In genomic region chr14:105399441-105399775, GRCh38 we compare ENCODE assay signal across 10 cellular contexts. TPM values are rescaled to one million over a fixed set of nuclear protein-coding genes. Genes with fewer than 3 reads are reported as not detected.
DNase-seq lines count a peak whose midpoint lies in the region; ATAC-seq, FAIRE-seq and TF ChIP-seq lines count a peak whose summit lies in the region.
"Had no signal": no experiment of that assay in that cellular context is flagged by ENCODE, and none has a peak within 500 bp of the region (broad histone marks: within the 10 kb centered on the region; RNA-seq: fewer than 3 reads in every experiment).

No MANE protein-coding gene starts in this region.

- H3K27me3 ChIP-seq in adipocyte (replicated peaks; ENCODE audit: control insufficient read depth, insufficient read depth, low read length): no peaks in the 10 kb centered on the region
- H3K27me3 ChIP-seq in left lung: no peaks in the 10 kb centered on the region
- H3K27me3 ChIP-seq in thoracic aorta (replicated peaks; ENCODE audit: insufficient read depth): no peaks in the 10 kb centered on the region
- H3K27me3 ChIP-seq: testis had no signal

- POLR2A ChIA-PET in activated CD4-positive, alpha-beta T cell treated with anti-CD3 and anti-CD28 coated beads, Interleukin-2, amount 10 ng/mL, durations not matched to agents 7 days and 5 days (lab: Charles Lee): interaction anchor here (0.5 to 1.5 kb wide), 2 partner anchors 10 to 807 kb away, joined by 4 read pairs; no protein-coding TSS in a partner anchor

- peaks cover 28% of the 10 kb centered on the region for H3K36me3 Mint-ChIP-seq in activated CD4-positive, alpha-beta T cell treated with anti-CD3 and anti-CD28 coated beads, Interleukin-2, amount 10 ng/mL, durations not matched to agents 7 days and 5 days (ENCODE audit: low read depth)

- H3K4me3 ChIP-seq in adipocyte (ENCODE audit: low read length) (peak overlapping the region; percentile 92), left lung (peak overlapping the region; percentile 73 to 86), thoracic aorta (peak overlapping the region; percentile 99)

- intact Hi-C loops in left lung (cut with DNase I): no loop called here

- CTCF ChIA-PET in activated CD4-positive, alpha-beta T cell treated with anti-CD3 and anti-CD28 coated beads, Interleukin-2, amount 10 ng/mL, durations not matched to agents 7 days and 5 days (lab: Charles Lee): interaction anchor here (0.7 to 1.4 kb wide), 5 partner anchors 7 to 81 kb away, joined by 3 to 5 read pairs (median 3); no protein-coding TSS in a partner anchor

- H3K9me3 ChIP-seq in adipocyte (ENCODE audit: control insufficient read depth, low read length) (no peaks in the 10 kb centered on the region), left lung (peaks cover 0 to 2% of the 10 kb centered on the region in 2 donors), thoracic aorta (peaks cover 7% of the 10 kb centered on the region)
- H3K9me3 ChIP-seq: testis had no signal

- ATAC-seq in left lung (no peak), thoracic aorta (ENCODE audit: insufficient number of reproducible peaks, low FRiP score, low read depth) (no peak), GM19467 (IDR thresholded peaks at IDR 0.05; ENCODE audit: unreplicated experiment) (no peak)

- DNase-seq in activated CD4-positive, alpha-beta T cell treated with anti-CD3 and anti-CD28 coated beads, Interleukin-2, amount 10 ng/mL, durations not matched to agents 7 days and 5 days: no peak
- no peak for DNase-seq in activated CD4-positive, alpha-beta T cell treated with anti-CD3 and anti-CD28 coated beads for 48 hours
- DNase-seq in adipocyte (ENCODE audit: low read depth) (no peak), left lung (peak in 1 of 2 donors; percentile 56), thoracic aorta (ENCODE audit: low spot score) (no peak), HuH-7.5 (ENCODE audit: low spot score) (no peak), GM12891 (ENCODE audit: insufficient read length, low spot score) (no peak)
- DNase-seq: NCI-H1105 treated with DMSO at 0.1 percent for 48 hours, testis had no signal

- H3K4me1 ChIP-seq in adipocyte (ENCODE audit: control insufficient read depth, insufficient read depth, low read length): peaks cover 16% of the 10 kb centered on the region
- peaks cover 13 to 35% of the 10 kb centered on the region in 2 donors for H3K4me1 ChIP-seq in left lung
- H3K4me1 ChIP-seq in thoracic aorta (ENCODE audit: control insufficient read depth in 1 of 2, low read depth in 2 of 2): peaks cover 9 to 16% of the 10 kb centered on the region in 2 donors

- FAIRE-seq in GM12891 (lab: Jason Lieb, UNC): no peak

- H3K27ac ChIP-seq in left lung: peak overlapping the region in 1 of 2 donors; percentile 92
- H3K27ac ChIP-seq in thoracic aorta: peak overlapping the region in 1 of 2 donors; percentile 74

- no peak for TF ChIP-seq POLR2A in GM12891 (IDR thresholded peaks at IDR 0.05; ENCODE audit: low read depth, low read length)

- TF ChIP-seq CTCF in left lung (IDR thresholded peaks at IDR 0.05) (no peak), thoracic aorta (IDR thresholded peaks at IDR 0.05) (no peak)

- H3K9ac ChIP-seq in adipocyte (ENCODE audit: low read length): peak overlapping the region; percentile 93

- peaks cover 34% of the 10 kb centered on the region for H3K4me1 Mint-ChIP-seq in activated CD4-positive, alpha-beta T cell treated with anti-CD3 and anti-CD28 coated beads, Interleukin-2, amount 10 ng/mL, durations not matched to agents 7 days and 5 days

- H3K27ac Mint-ChIP-seq in activated CD4-positive, alpha-beta T cell treated with anti-CD3 and anti-CD28 coated beads, Interleukin-2, amount 10 ng/mL, durations not matched to agents 7 days and 5 days: peak overlapping the region; percentile 92

- no peaks in the 10 kb centered on the region for H3K27me3 Mint-ChIP-seq in activated CD4-positive, alpha-beta T cell treated with anti-CD3 and anti-CD28 coated beads, Interleukin-2, amount 10 ng/mL, durations not matched to agents 7 days and 5 days

- H3K36me3 ChIP-seq in adipocyte (ENCODE audit: control insufficient read depth, insufficient read depth, low read length, severe bottlenecking): peaks cover 8% of the 10 kb centered on the region
- H3K36me3 ChIP-seq in left lung: peaks cover 0 to 20% of the 10 kb centered on the region in 2 donors
- peaks cover 4% of the 10 kb centered on the region for H3K36me3 ChIP-seq in thoracic aorta

- peaks cover 14% of the 10 kb centered on the region for H3K9me3 Mint-ChIP-seq in activated CD4-positive, alpha-beta T cell treated with anti-CD3 and anti-CD28 coated beads, Interleukin-2, amount 10 ng/mL, durations not matched to agents 7 days and 5 days

- peak overlapping the region; percentile 89 for H3K4me3 Mint-ChIP-seq in activated CD4-positive, alpha-beta T cell treated with anti-CD3 and anti-CD28 coated beads, Interleukin-2, amount 10 ng/mL, durations not matched to agents 7 days and 5 days

TF ChIP-seq in GM12891, 5 proteins besides CTCF, POLR2A, EP300 and RAD21:
- TF ChIP-seq TAF1 (IDR thresholded peaks at IDR 0.05; ENCODE audit: low read depth, low read length) (no peak), POU2F2 (IDR thresholded peaks at IDR 0.05; ENCODE audit: low read depth, low read length) (no peak), PAX5 (IDR thresholded peaks at IDR 0.05; ENCODE audit: insufficient read depth, low read length, severe bottlenecking) (no peak), SPI1 (IDR thresholded peaks at IDR 0.05; ENCODE audit: low read depth, low read length) (no peak), POLR2AphosphoS5 (IDR thresholded peaks at IDR 0.05; ENCODE audit: low read depth, low read length) (no peak)

RNA-seq across cellular contexts. Expression of gene TEX22, which starts 1.1 kb away (rescaled TPM):
- 1 to 10 TPM; 2.8 to 3.9 TPM for total RNA-seq in activated CD4-positive, alpha-beta T cell treated with anti-CD3 and anti-CD28 coated beads, Interleukin-2, amount 10 ng/mL, durations not matched to agents 7 days and 5 days
- total RNA-seq in left lung (1 to 10 TPM; 1.7 to 3.0 TPM), thoracic aorta (not detected)
- 0.32 TPM for polyA plus RNA-seq in GM12891 (2012; ENCODE audit: low read depth, missing spikeins)

RNA-seq across cellular contexts. Expression of gene MTA1, which starts 20.2 kb away (rescaled TPM):
- 100 to 1,000 TPM; 119 to 131 TPM for total RNA-seq in activated CD4-positive, alpha-beta T cell treated with anti-CD3 and anti-CD28 coated beads, Interleukin-2, amount 10 ng/mL, durations not matched to agents 7 days and 5 days
- total RNA-seq in left lung (10 to 100 TPM; 60.6 to 81.8 TPM), thoracic aorta (10 to 100 TPM; 77.2 to 84.1 TPM)
- 64.5 TPM for polyA plus RNA-seq in GM12891 (2012; ENCODE audit: low read depth, missing spikeins)
